Comparison of ENCODE assay signal across 8 cellular contexts in genomic region chr1:21659099-21659923, GRCh38. TPM values are rescaled to one million over a fixed set of nuclear protein-coding genes. Genes with fewer than 3 reads are reported as not detected.
DNase-seq lines count a peak whose midpoint lies in the region; ATAC-seq, FAIRE-seq and TF ChIP-seq lines count a peak whose summit lies in the region.

No MANE protein-coding gene starts in this region.

- H3K36me3 ChIP-seq in keratinocyte (ENCODE audit: control insufficient read depth in 2 of 2, extremely low read depth in 1 of 2, insufficient read depth in 2 of 2, low read length in 2 of 2) = no peaks in the 10 kb centered on the region

- no peaks in the 10 kb centered on the region for H3K9me3 ChIP-seq in keratinocyte (ENCODE audit: control insufficient read depth, low read depth, low read length)

- FAIRE-seq in keratinocyte (lab: Jason Lieb, UNC) = no peak

- H3K4me3 ChIP-seq in cardiac fibroblast (replicated peaks in 1 of 2; ENCODE audit: low read depth in 2 of 2, low read length in 2 of 2) (no peak overlapping the region), keratinocyte (ENCODE audit: control insufficient read depth in 2 of 3, extremely low read depth in 1 of 3, insufficient read depth in 2 of 3, low read depth in 1 of 3, low read length in 3 of 3) (no peak overlapping the region)

- H3K4me2 ChIP-seq in keratinocyte (ENCODE audit: control insufficient read depth, extremely low read depth, insufficient read depth, low read depth, low read length) = no peak overlapping the region

- DNase-seq in ACHN (peak; percentile 61), NCI-H2171 treated with DMSO at 0.1 percent for 48 hours (lab: John Stamatoyannopoulos, UW) (peak; percentile 89), cardiac fibroblast (ENCODE audit: low read depth in 2 of 2) (peak; percentile 61 to 67), keratinocyte (ENCODE audit: low read depth, low spot score) (peak; percentile 26)
- peak; percentile 53 for DNase-seq in activated CD4-positive, CD25-positive, alpha-beta regulatory T cell treated with anti-CD3 and anti-CD28 coated beads, Interleukin-2, amount 50 U/mL, for 16 hours (ENCODE audit: low read depth, low spot score)
- peak; percentile 65 to 68 for DNase-seq in stimulated activated CD4-positive, alpha-beta T cell treated with anti-CD3 and anti-CD28 coated beads, Interleukin-1b, Interleukin-23, amount 100 ng/mL, for 4 hours (ENCODE audit: low read depth in 2 of 2)

- no peak overlapping the region for H3K9ac ChIP-seq in keratinocyte (ENCODE audit: control insufficient read depth, extremely low read depth, insufficient read depth, low read length)

- in situ Hi-C loops in ACHN (cut with HindIII; ENCODE audit: low pct_ligation_motif_present, low pct_unique_long_range_greater_than_20kb, low sequenced_read_pairs) = no loop called here

- no peak overlapping the region for H3K27ac ChIP-seq in keratinocyte (ENCODE audit: control insufficient read depth, insufficient read depth, low read length)

- peak; percentile 90 for TF ChIP-seq CTCF in cardiac fibroblast (IDR thresholded peaks at IDR 0.05; ENCODE audit: low read depth, low read length)
- TF ChIP-seq CTCF in keratinocyte (optimal IDR thresholded peaks at IDR 0.05 in 1 of 3, IDR thresholded peaks at IDR 0.05 in 1 of 3, conservative IDR thresholded peaks at IDR 0.05 in 1 of 3; ENCODE audit: extremely low read depth in 1 of 3, insufficient read depth in 2 of 3, low read length in 3 of 3) = peak; percentile 69 to 95 (median 81)

- H3K27me3 ChIP-seq in keratinocyte (ENCODE audit: control insufficient read depth, extremely low read depth, insufficient read depth, low read length) = peaks cover 8% of the 10 kb centered on the region

- ATAC-seq in GM21529 (IDR thresholded peaks at IDR 0.05; ENCODE audit: unreplicated experiment) (peak; percentile 48), GM21367 (IDR thresholded peaks at IDR 0.05; ENCODE audit: unreplicated experiment) (no peak)

- H3K9me1 ChIP-seq in keratinocyte (ENCODE audit: control insufficient read depth, extremely low read depth, insufficient read depth, low read length) = no peaks in the 10 kb centered on the region

- peaks cover 5% of the 10 kb centered on the region for H3K4me1 ChIP-seq in keratinocyte (ENCODE audit: control insufficient read depth, extremely low read depth, insufficient read depth, low read length)

- no peaks in the 10 kb centered on the region for H4K20me1 ChIP-seq in keratinocyte (ENCODE audit: control insufficient read depth, extremely low read depth, insufficient read depth, low read length)

- H2AFZ ChIP-seq in keratinocyte (ENCODE audit: control insufficient read depth, low read length) = no peak overlapping the region

- dilution Hi-C loops in keratinocyte (cut with MboI; ENCODE audit: extremely low pct_ligation_motif_present, low sequenced_read_pairs) = no loop called here

- H3K79me2 ChIP-seq in keratinocyte (ENCODE audit: control insufficient read depth, insufficient read depth, low read length) = no peaks in the 10 kb centered on the region

RNA-seq across cellular contexts. Expression of gene RAP1GAP, which starts 9.8 kb away (rescaled TPM):
- polyA plus RNA-seq in keratinocyte = 0.95 to 1.6 TPM (median 1.1 TPM) in 3 replicates
- polyA plus RNA-seq in keratinocyte (2011; ENCODE audit: low read depth) = 2.8 TPM
- 1.5 TPM in 2 replicates for polyA plus RNA-seq in keratinocyte (2011; cell fraction: cytosol; rRNA removed)
- 1.4 and 1.9 TPM in 2 replicates for polyA plus RNA-seq in keratinocyte (2011; cell fraction: nucleus; rRNA removed)
- 1.1 and 4.3 TPM in 2 replicates for polyA plus RNA-seq in keratinocyte (2012; ENCODE audit: low replicate concordance)
- polyA minus RNA-seq in keratinocyte = 1.9 to 3.3 TPM (median 2.1 TPM) in 3 replicates
- polyA minus RNA-seq in keratinocyte (2011; cell fraction: cytosol; rRNA and poly(A)+ RNA removed) = 2.7 TPM
- 0.74 and 1.2 TPM in 2 replicates for polyA minus RNA-seq in keratinocyte (2011; cell fraction: nucleus; rRNA and poly(A)+ RNA removed)

Comparison
In these comparisons a context has a peak if more than half of its experiments do, and no peak if none do; other contexts are left out.
1. DNase-seq: peak in every context shown above with its lines; median percentile 89 in NCI-H2171 treated with DMSO at 0.1 percent for 48 hours; 66 in stimulated activated CD4-positive, alpha-beta T cell treated with anti-CD3 and anti-CD28 coated beads, Interleukin-1b, Interleukin-23, amount 100 ng/mL, for 4 hours; 64 in cardiac fibroblast; 61 in ACHN; 53 in activated CD4-positive, CD25-positive, alpha-beta regulatory T cell treated with anti-CD3 and anti-CD28 coated beads, Interleukin-2, amount 50 U/mL, for 16 hours; 26 in keratinocyte.